Comparison of ENCODE assay signal across 1 cellular context in the genomic region with DNA sequence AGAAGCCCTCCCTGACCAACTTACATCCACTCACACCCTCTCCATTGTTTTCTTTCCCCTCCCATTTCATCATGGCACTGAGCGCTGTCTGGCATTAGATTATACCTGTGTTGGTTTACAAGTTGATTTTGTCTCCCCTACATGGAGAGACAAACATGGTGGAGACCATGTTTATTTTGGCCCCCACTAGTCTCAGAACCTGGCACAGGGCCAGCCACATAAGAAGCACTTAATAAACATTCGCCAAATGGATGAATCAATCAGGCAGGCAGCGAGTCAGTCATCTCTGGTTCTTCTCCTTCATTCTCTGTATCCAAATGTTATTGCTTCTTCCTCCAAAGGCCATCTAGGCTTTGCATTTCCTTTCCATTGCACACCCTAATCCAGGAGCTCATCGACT.
TF ChIP-seq lines count a peak whose summit lies in the region.

No MANE protein-coding gene starts in this region.

TF ChIP-seq in K562, 482 proteins besides CTCF, POLR2A, EP300 and RAD21 (continued from another document):
- no peak for TF ChIP-seq AFF1 (IDR thresholded peaks at IDR 0.05; ENCODE audit: low read depth in 1 of 2, partially characterized antibody in 2 of 2)
- TF ChIP-seq TCF3 (CRISPR knock-in tag; IDR thresholded peaks at IDR 0.05) = no peak
- TF ChIP-seq MECOM (CRISPR knock-in tag; IDR thresholded peaks at IDR 0.05) = no peak
- TF ChIP-seq ZNF165 (CRISPR knock-in tag; IDR thresholded peaks at IDR 0.05; ENCODE audit: borderline replicate concordance) = no peak
TF ChIP-seq in K562: peak in this region for 3.
